ENCODE assay signal across 17 cellular contexts in the genomic region with DNA sequence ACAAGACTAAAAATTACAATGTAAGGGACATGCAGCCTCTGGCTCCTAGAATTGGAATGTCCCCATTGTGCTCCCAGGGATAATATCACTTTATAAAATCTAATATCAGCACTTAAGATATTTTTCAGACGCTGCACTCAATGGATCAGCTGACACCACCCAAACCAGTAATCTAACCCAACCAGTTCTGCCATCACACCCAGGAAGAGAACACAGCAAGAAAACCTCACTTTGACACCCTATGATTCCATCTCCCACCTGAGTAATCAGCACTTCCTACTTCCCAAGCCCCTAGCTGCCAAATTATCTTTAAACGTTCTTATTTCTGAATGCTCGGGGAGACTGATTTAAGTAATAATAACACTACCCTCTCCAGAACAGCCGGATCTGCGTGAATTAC. TPM values are rescaled to one million over a fixed set of nuclear protein-coding genes. Genes with fewer than 3 reads are reported as not detected.
DNase-seq lines count a peak whose midpoint lies in the region; ATAC-seq and TF ChIP-seq lines count a peak whose summit lies in the region.
"Had no signal": no experiment of that assay in that cellular context is flagged by ENCODE, and none has a peak within 500 bp of the region (broad histone marks: within the 10 kb centered on the region; RNA-seq: fewer than 3 reads in every experiment).

No MANE protein-coding gene starts in this region.

- peak overlapping the region; percentile 35 for H3K4me3 Mint-ChIP-seq in activated T-cell treated with anti-CD3 and anti-CD28 coated beads, Interleukin-2, amount 50 U/mL, for 24 hours
- H3K4me3 Mint-ChIP-seq in activated CD8-positive, alpha-beta T cell treated with anti-CD3 and anti-CD28 coated beads for 36 hours, result peak overlapping the region; percentile 7
- H3K4me3 Mint-ChIP-seq in stimulated activated naive CD8-positive, alpha-beta T cell treated with anti-CD3 and anti-CD28 coated beads, Interleukin-15, amount 100 ng/mL, for 72 hours, result peak overlapping the region; percentile 4 to 43
- H3K4me3 Mint-ChIP-seq: H9 had no signal

- ATAC-seq in activated CD8-positive, alpha-beta T cell treated with anti-CD3 and anti-CD28 coated beads for 36 hours, result no peak
- ATAC-seq in esophagus mucosa (peak; percentile 79), mucosa of descending colon (no peak)
- no peak for ATAC-seq in stimulated activated naive CD8-positive, alpha-beta T cell treated with anti-CD3 and anti-CD28 coated beads, Interleukin-15, amount 100 ng/mL, for 72 hours

- no peak overlapping the region for H3K4me3 ChIP-seq in mucosa of descending colon

- H3K9me3 Mint-ChIP-seq in activated T-cell treated with anti-CD3 and anti-CD28 coated beads, Interleukin-2, amount 50 U/mL, for 24 hours, result peaks cover 9% of the 10 kb centered on the region
- H3K9me3 Mint-ChIP-seq in activated CD8-positive, alpha-beta T cell treated with anti-CD3 and anti-CD28 coated beads for 36 hours, result peaks cover 13% of the 10 kb centered on the region
- H3K9me3 Mint-ChIP-seq in stimulated activated naive CD8-positive, alpha-beta T cell treated with anti-CD3 and anti-CD28 coated beads, Interleukin-15, amount 100 ng/mL, for 72 hours, result peaks cover 18 to 24% of the 10 kb centered on the region in 2 donors

- H3K27me3 Mint-ChIP-seq in activated T-cell treated with anti-CD3 and anti-CD28 coated beads, Interleukin-2, amount 50 U/mL, for 24 hours, result no peaks in the 10 kb centered on the region
- no peaks in the 10 kb centered on the region for H3K27me3 Mint-ChIP-seq in activated CD8-positive, alpha-beta T cell treated with anti-CD3 and anti-CD28 coated beads for 36 hours
- no peaks in the 10 kb centered on the region for H3K27me3 Mint-ChIP-seq in stimulated activated naive CD8-positive, alpha-beta T cell treated with anti-CD3 and anti-CD28 coated beads, Interleukin-15, amount 100 ng/mL, for 72 hours

- DNase-seq in activated T-cell treated with anti-CD3 and anti-CD28 coated beads, Interleukin-2, amount 50 U/mL, for 24 hours, result no peak
- DNase-seq in activated T-cell treated with anti-CD3 and anti-CD28 coated beads, Interleukin-2, amount 50 U/mL, for 1 hour, result no peak
- DNase-seq in activated CD8-positive, alpha-beta T cell treated with anti-CD3 and anti-CD28 coated beads for 36 hours, result no peak
- DNase-seq in stimulated activated naive CD8-positive, alpha-beta T cell treated with anti-CD3 and anti-CD28 coated beads, Interleukin-15, amount 100 ng/mL, for 72 hours, result no peak
- DNase-seq in NOMO-1 treated with DMSO at 0.1 percent for 48 hours (lab: John Stamatoyannopoulos, UW; ENCODE audit: unreplicated experiment), result no peak
- DNase-seq in mucosa of descending colon, result no peak
- DNase-seq in NCI-H345 treated with DMSO at 0.1 percent for 48 hours (lab: John Stamatoyannopoulos, UW; ENCODE audit: unreplicated experiment), result no peak
- DNase-seq: H9, Karpas-422, NCI-H187, NCI-H69, small intestine, substantia nigra had no signal

- no peak overlapping the region for H3K27ac Mint-ChIP-seq in activated T-cell treated with anti-CD3 and anti-CD28 coated beads, Interleukin-2, amount 50 U/mL, for 24 hours
- H3K27ac Mint-ChIP-seq in activated CD8-positive, alpha-beta T cell treated with anti-CD3 and anti-CD28 coated beads for 36 hours, result no peak overlapping the region
- H3K27ac Mint-ChIP-seq in stimulated activated naive CD8-positive, alpha-beta T cell treated with anti-CD3 and anti-CD28 coated beads, Interleukin-15, amount 100 ng/mL, for 72 hours, result no peak overlapping the region
- H3K27ac Mint-ChIP-seq: H9 had no signal

- TF ChIP-seq CTCF in activated CD8-positive, alpha-beta T cell treated with anti-CD3 and anti-CD28 coated beads for 36 hours (IDR thresholded peaks at IDR 0.05), result no peak
- TF ChIP-seq CTCF in mucosa of descending colon (IDR thresholded peaks at IDR 0.05), result no peak

- peaks cover 4% of the 10 kb centered on the region for H3K36me3 ChIP-seq in mucosa of descending colon (ENCODE audit: low read depth)

- peaks cover 15% of the 10 kb centered on the region for H3K4me1 ChIP-seq in mucosa of descending colon (ENCODE audit: low read depth)

- peaks cover 8% of the 10 kb centered on the region for H3K9me3 ChIP-seq in mucosa of descending colon

- POLR2A ChIA-PET in activated CD8-positive, alpha-beta T cell treated with anti-CD3 and anti-CD28 coated beads for 36 hours (lab: Charles Lee), result interaction anchor here (0.7 kb wide), 1 partner anchor 12 kb away, joined by 3 read pairs; no protein-coding TSS in a partner anchor

- intact Hi-C loops in activated CD8-positive, alpha-beta T cell treated with anti-CD3 and anti-CD28 coated beads for 36 hours (cut with micrococcal nuclease), result no loop called here
- intact Hi-C loops in mucosa of descending colon (cut with DNase I, micrococcal nuclease), result no loop called here

- peaks cover 74% of the 10 kb centered on the region for H3K4me1 Mint-ChIP-seq in activated T-cell treated with anti-CD3 and anti-CD28 coated beads, Interleukin-2, amount 50 U/mL, for 24 hours (ENCODE audit: low read depth)
- peaks cover 49% of the 10 kb centered on the region for H3K4me1 Mint-ChIP-seq in activated CD8-positive, alpha-beta T cell treated with anti-CD3 and anti-CD28 coated beads for 36 hours (ENCODE audit: low read depth)
- H3K4me1 Mint-ChIP-seq in stimulated activated naive CD8-positive, alpha-beta T cell treated with anti-CD3 and anti-CD28 coated beads, Interleukin-15, amount 100 ng/mL, for 72 hours, result peaks cover 47% of the 10 kb centered on the region

- CTCF ChIA-PET in activated CD8-positive, alpha-beta T cell treated with anti-CD3 and anti-CD28 coated beads for 36 hours (lab: Charles Lee), result no interaction called here

- peaks cover 66% of the 10 kb centered on the region for H3K36me3 Mint-ChIP-seq in activated T-cell treated with anti-CD3 and anti-CD28 coated beads, Interleukin-2, amount 50 U/mL, for 24 hours (ENCODE audit: low read depth)
- H3K36me3 Mint-ChIP-seq in activated CD8-positive, alpha-beta T cell treated with anti-CD3 and anti-CD28 coated beads for 36 hours (ENCODE audit: low read depth), result peaks cover 45% of the 10 kb centered on the region

RNA-seq across cellular contexts. Expression of a gene that starts 2.6 kb away (rescaled TPM):
- total RNA-seq in activated CD8-positive, alpha-beta T cell treated with anti-CD3 and anti-CD28 coated beads for 36 hours, result 10 to 100 TPM; 39.6 to 42.9 TPM
- 77.3 TPM for total RNA-seq in esophagus mucosa
- 10 to 100 TPM; 23.4 to 27.5 (median 23.9) TPM for total RNA-seq in mucosa of descending colon
- total RNA-seq: H9 had no signal

RNA-seq across cellular contexts. Expression of a gene that starts 57.2 kb away (rescaled TPM):
- total RNA-seq in activated CD8-positive, alpha-beta T cell treated with anti-CD3 and anti-CD28 coated beads for 36 hours, result not detected
- not detected for total RNA-seq in esophagus mucosa
- total RNA-seq in mucosa of descending colon, result 10 to 100 TPM; 50.1 to 81.8 (median 80.5) TPM
- total RNA-seq: A673; H9; lung microvascular endothelial cell; T-helper 2 cell treated with Interferon-gamma antibody and Interleukin-4, amounts not matched to agents 100 ng/mL and 5 ng/mL, for 36 hours had no signal

Comparison
In these comparisons a context has a peak if more than half of its experiments do, and no peak if none do; other contexts are left out.
1. RNA of a gene that starts 57.2 kb away (total RNA-seq): 50.1 to 81.8 TPM in mucosa of descending colon; not detected in esophagus mucosa (single experiment) and not detected in activated CD8-positive, alpha-beta T cell treated with anti-CD3 and anti-CD28 coated beads for 36 hours; every median in the first group is over 10 times any median in the second.
2. Peak in every context shown above with its lines, with median percentiles within 50 percentile points of each other: H3K4me3 Mint-ChIP-seq.